In the genomic region with DNA sequence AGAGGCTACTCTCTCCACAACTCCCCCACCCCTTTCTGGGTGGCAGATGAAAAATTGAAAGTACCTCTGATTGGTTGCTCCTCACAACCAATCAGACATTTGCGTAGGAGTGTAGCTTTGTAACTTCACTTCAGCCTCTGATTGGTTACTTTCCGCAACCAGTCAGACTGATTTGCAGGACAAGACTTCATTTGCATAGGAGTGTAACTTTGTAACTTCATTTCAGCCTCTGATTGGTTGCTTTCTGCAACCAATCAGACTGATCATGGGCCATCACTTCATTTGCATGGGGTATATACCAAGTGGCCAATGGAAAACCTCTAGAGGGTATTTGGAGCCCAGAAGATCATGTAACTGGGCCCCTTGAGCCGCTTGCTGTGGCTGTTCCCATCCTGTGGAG, we compare ENCODE assay signal across 15 cellular contexts. TPM values are rescaled to one million over a fixed set of nuclear protein-coding genes. Genes with fewer than 3 reads are reported as not detected.
DNase-seq lines count a peak whose midpoint lies in the region; ATAC-seq, FAIRE-seq and TF ChIP-seq lines count a peak whose summit lies in the region.
"Had no signal": no experiment of that assay in that cellular context is flagged by ENCODE, and none has a peak within 500 bp of the region (broad histone marks: within the 10 kb centered on the region; RNA-seq: fewer than 3 reads in every experiment).

No MANE protein-coding gene starts in this region.

- peak; percentile 49; the same call in 2 of the 3 replicates for ATAC-seq in GM23338
- ATAC-seq: sciatic nerve had no signal

- no peak overlapping the region for H3K4me2 ChIP-seq in GM23338

- H3K4me3 Mint-ChIP-seq in CD4-positive, alpha-beta memory T cell = peak overlapping the region in 5 of 8 donors; percentile 12 to 88 (median 61)
- no peak overlapping the region for H3K4me3 Mint-ChIP-seq in GM23338
- H3K4me3 Mint-ChIP-seq: neural crest cell; stimulated activated naive B cell treated with anti-CD40 and anti-IgM and Interleukin-4, amounts not matched to agents 10 μg/mL and 1 μg/mL and 100 μg/mL, for 72 hours had no signal

- no peaks in the 10 kb centered on the region for H3K36me3 ChIP-seq in CD4-positive, alpha-beta memory T cell (ENCODE audit: insufficient read depth, low read length)
- H3K36me3 ChIP-seq in GM23338 (ENCODE audit: insufficient read depth) (no peaks in the 10 kb centered on the region), SJCRH30 (no peaks in the 10 kb centered on the region)

- H2AFZ ChIP-seq in GM23338 = peak overlapping the region; percentile 80; the same call in 1 of the 2 replicates

- H3K4me1 Mint-ChIP-seq in CD4-positive, alpha-beta memory T cell = peaks cover 7 to 18% (median 8%) of the 10 kb centered on the region in 4 donors
- H3K4me1 Mint-ChIP-seq in GM23338 = peaks cover 5% of the 10 kb centered on the region; the same call in 2 of the 3 replicates
- H3K4me1 Mint-ChIP-seq: neural crest cell had no signal

- H3K4me1 ChIP-seq in CD4-positive, alpha-beta memory T cell (ENCODE audit: insufficient read depth, low read length) = peaks cover 8% of the 10 kb centered on the region
- H3K4me1 ChIP-seq in GM23338 (ENCODE audit: insufficient read depth) = no peaks in the 10 kb centered on the region
- no peaks in the 10 kb centered on the region for H3K4me1 ChIP-seq in SJCRH30

- no peaks in the 10 kb centered on the region for H3K36me3 Mint-ChIP-seq in CD4-positive, alpha-beta memory T cell
- H3K36me3 Mint-ChIP-seq in GM23338 (ENCODE audit: low read depth) = no peaks in the 10 kb centered on the region
- H3K36me3 Mint-ChIP-seq: stimulated activated naive B cell treated with anti-CD40 and anti-IgM and Interleukin-4, amounts not matched to agents 10 μg/mL and 1 μg/mL and 100 μg/mL, for 72 hours had no signal

- intact Hi-C loops in CD4-positive, alpha-beta memory T cell (cut with micrococcal nuclease) = no loop called here

- no peaks in the 10 kb centered on the region for H3K9me3 ChIP-seq in CD4-positive, alpha-beta memory T cell (ENCODE audit: control insufficient read depth in 1 of 2, low read length in 2 of 2)
- H3K9me3 ChIP-seq in SJCRH30 (replicated peaks) = no peaks in the 10 kb centered on the region

- no peaks in the 10 kb centered on the region for H3K9me3 Mint-ChIP-seq in CD4-positive, alpha-beta memory T cell
- H3K9me3 Mint-ChIP-seq in GM23338 = no peaks in the 10 kb centered on the region; the same call in 2 of the 3 replicates
- H3K9me3 Mint-ChIP-seq: neural crest cell had no signal

- H3K4me3 ChIP-seq in CD4-positive, alpha-beta memory T cell (ENCODE audit: low read length in 2 of 2) = no peak overlapping the region
- H3K4me3 ChIP-seq in GM23338 (no peak overlapping the region), SJCRH30 (no peak overlapping the region)
- H3K4me3 ChIP-seq: lung had no signal

- no peak for TF ChIP-seq CTCF in GM23338 (conservative IDR thresholded peaks at IDR 0.05; ENCODE audit: low read depth in 2 of 2)

- CTCF ChIA-PET in CD4-positive, alpha-beta memory T cell (lab: Charles Lee; ENCODE audit: partially characterized antibody) = no interaction called here

- H3K27ac Mint-ChIP-seq in CD4-positive, alpha-beta memory T cell = peak overlapping the region in 2 of 7 donors; percentile 46 to 89
- no peak overlapping the region for H3K27ac Mint-ChIP-seq in GM23338
- H3K27ac Mint-ChIP-seq: stimulated activated naive B cell treated with anti-CD40 and anti-IgM and Interleukin-4, amounts not matched to agents 10 μg/mL and 1 μg/mL and 100 μg/mL, for 72 hours had no signal

- H3K27me3 ChIP-seq in CD4-positive, alpha-beta memory T cell (ENCODE audit: insufficient read depth, low read length) = no peaks in the 10 kb centered on the region
- H3K27me3 ChIP-seq in GM23338 (ENCODE audit: insufficient read depth) = no peaks in the 10 kb centered on the region
- H3K27me3 ChIP-seq in SJCRH30 = no peaks in the 10 kb centered on the region

- no peaks in the 10 kb centered on the region for H3F3A ChIP-seq in GM23338 (replicated peaks; ENCODE audit: low read depth)

- H3K9me2 ChIP-seq in GM23338 (ENCODE audit: insufficient read depth) = no peaks in the 10 kb centered on the region

- H3K27me3 Mint-ChIP-seq in CD4-positive, alpha-beta memory T cell = no peaks in the 10 kb centered on the region
- H3K27me3 Mint-ChIP-seq in GM23338 (ENCODE audit: insufficient read depth, low read depth, poor library complexity) = no peaks in the 10 kb centered on the region
- H3K27me3 Mint-ChIP-seq: stimulated activated naive B cell treated with anti-CD40 and anti-IgM and Interleukin-4, amounts not matched to agents 10 μg/mL and 1 μg/mL and 100 μg/mL, for 72 hours had no signal

- H4K20me1 ChIP-seq in GM23338 (replicated peaks; ENCODE audit: insufficient read depth) = no peaks in the 10 kb centered on the region

- FAIRE-seq in RCC 7860 (lab: Jason Lieb, UNC) = no peak
- FAIRE-seq: astrocyte had no signal

- POLR2A ChIA-PET in CD4-positive, alpha-beta memory T cell (lab: Charles Lee; ENCODE audit: partially characterized antibody) = interaction anchor here (2.1 kb wide), 1 partner anchor 26 kb away, joined by 9 read pairs; the partner anchor contains the start of genes CDNF, HSPA14 and MSANTD7

- H3K79me2 ChIP-seq in GM23338 (replicated peaks; ENCODE audit: insufficient read depth) = no peaks in the 10 kb centered on the region

- peak in 1 of 5 donors; percentile 72 for DNase-seq in CD4-positive, alpha-beta memory T cell
- DNase-seq in GM23338 (ENCODE audit: low spot score) = peak; percentile 25
- DNase-seq in SJCRH30 = peak; percentile 17 to 50
- peak; percentile 11 for DNase-seq in iPS-NIHi11 (ENCODE audit: low spot score)
- no peak for DNase-seq in effector CD4-positive, alpha-beta T cell
- DNase-seq in amygdala (lab: John Stamatoyannopoulos, UW) = no peak
- DNase-seq in RCC 7860 (ENCODE audit: low spot score) = no peak
- DNase-seq: activated CD4-positive, CD25-positive, alpha-beta regulatory T cell; NCI-H2081; stimulated activated naive B cell treated with anti-CD40 and anti-IgM and Interleukin-4, amounts not matched to agents 10 μg/mL and 1 μg/mL and 100 μg/mL, for 72 hours had no signal

- no peak overlapping the region for H3K27ac ChIP-seq in CD4-positive, alpha-beta memory T cell (ENCODE audit: low read depth, low read length)
- H3K27ac ChIP-seq in GM23338 (ENCODE audit: low read depth) (no peak overlapping the region), SJCRH30 (no peak overlapping the region)
- H3K27ac ChIP-seq: HL-60 had no signal

TF ChIP-seq in GM23338, 12 proteins besides CTCF, POLR2A, EP300 and RAD21 (continues in another document):
- no peak for TF ChIP-seq ETS1 (IDR thresholded peaks at IDR 0.05)
- TF ChIP-seq EZH2 (IDR thresholded peaks at IDR 0.05; ENCODE audit: low read depth, unreplicated experiment) = no peak

RNA-seq across cellular contexts. Expression of gene CDNF, which starts 25.6 kb away (rescaled TPM):
- 1 to 10 TPM; 1.7 to 2.5 TPM for total RNA-seq in CD4-positive, alpha-beta memory T cell
- polyA plus RNA-seq in CD4-positive, alpha-beta memory T cell = 1 to 10 TPM in 1 of 2 donors, under 1 TPM in 1; 0.94 to 1.8 TPM
- 1.1 and 2.2 TPM in 2 replicates for total RNA-seq in GM23338 (2014; rRNA removed; shearing (Covaris generic))
- polyA plus RNA-seq in GM23338 (2016; fragmentation: Nextera tagmentation; extraction: Ambion mirVana) = 0.26 and 0.77 TPM in 2 replicates
- total RNA-seq in SJCRH30 (2014; rRNA removed; shearing (Covaris generic)) = 0.81 TPM in 1 of 2 replicates, not detected in the other

RNA-seq across cellular contexts. Expression of gene HSPA14, which starts 25.8 kb away (rescaled TPM):
- total RNA-seq in CD4-positive, alpha-beta memory T cell = 10 to 100 TPM; 16.0 to 17.7 TPM
- polyA plus RNA-seq in CD4-positive, alpha-beta memory T cell = 10 to 100 TPM; 17.4 to 18.7 TPM
- 32.4 and 35.8 TPM in 2 replicates for total RNA-seq in GM23338 (2014; rRNA removed; shearing (Covaris generic))
- polyA plus RNA-seq in GM23338 (2016; fragmentation: Nextera tagmentation; extraction: Ambion mirVana) = 46.5 and 48.1 TPM in 2 replicates
- total RNA-seq in SJCRH30 (2014; rRNA removed; shearing (Covaris generic)) = 41.8 and 49.9 TPM in 2 replicates

RNA-seq across cellular contexts. Expression of gene MSANTD7, which starts 25.8 kb away (rescaled TPM):
- 10 to 100 TPM; 16.2 to 17.0 TPM for total RNA-seq in CD4-positive, alpha-beta memory T cell
- polyA plus RNA-seq in CD4-positive, alpha-beta memory T cell = 1 to 10 TPM; 6.5 to 8.3 TPM
- 18.7 and 19.8 TPM in 2 replicates for total RNA-seq in GM23338 (2014; rRNA removed; shearing (Covaris generic))
- 4.9 and 5.3 TPM in 2 replicates for polyA plus RNA-seq in GM23338 (2016; fragmentation: Nextera tagmentation; extraction: Ambion mirVana)
- 25.1 and 25.2 TPM in 2 replicates for total RNA-seq in SJCRH30 (2014; rRNA removed; shearing (Covaris generic))

RNA-seq across cellular contexts. Expression of gene FAM107B, which starts 37.6 kb away (rescaled TPM):
- total RNA-seq in CD4-positive, alpha-beta memory T cell = 100 to 1,000 TPM; 191 to 202 TPM
- 100 to 1,000 TPM; 273 to 346 TPM for polyA plus RNA-seq in CD4-positive, alpha-beta memory T cell
- total RNA-seq in GM23338 (2014; rRNA removed; shearing (Covaris generic)) = 17.6 and 20.5 TPM in 2 replicates
- 11.0 and 16.0 TPM in 2 replicates for polyA plus RNA-seq in GM23338 (2016; fragmentation: Nextera tagmentation; extraction: Ambion mirVana)
- total RNA-seq in SJCRH30 (2014; rRNA removed; shearing (Covaris generic)) = 17.7 and 21.7 TPM in 2 replicates

Comparison
In these comparisons a context has a peak if more than half of its experiments do, and no peak if none do; other contexts are left out.
1. DNase-seq: peak in GM23338 (single experiment), SJCRH30 (2 of 2) and iPS-NIHi11 (single experiment); none in effector CD4-positive, alpha-beta T cell (single experiment), amygdala (0 of 56) and RCC 7860 (single experiment).